Comparison of ENCODE assay signal across 8 cellular contexts in genomic region chrX:45851434-45851991, GRCh38.
A peak's percentile ranks its signal among the peaks of the same experiment; 100 is the strongest.
DNase-seq lines count a peak whose midpoint lies in the region; ATAC-seq, FAIRE-seq and TF ChIP-seq lines count a peak whose summit lies in the region.

No MANE protein-coding gene starts in this region.

- H3K9ac ChIP-seq in kidney (ENCODE audit: low read length in 2 of 2): no peak overlapping the region

- H3K27ac ChIP-seq in hepatocyte: peak overlapping the region; percentile 76
- H3K27ac ChIP-seq in gastrocnemius medialis: no peak overlapping the region
- H3K27ac ChIP-seq in kidney (ENCODE audit: low read depth in 2 of 2, low read length in 2 of 2): no peak overlapping the region

- WGBS in hepatocyte (ENCODE audit: low lambda C conversion rate, missing lambda C conversion rate): 25% methylated on average over 18 of the region's 53 CpGs

- H3K36me3 ChIP-seq in HAP-1 (replicated peaks) (peaks cover 24% of the 10 kb centered on the region), hepatocyte (replicated peaks; ENCODE audit: insufficient read depth, low read depth) (no peaks in the 10 kb centered on the region), gastrocnemius medialis (no peaks in the 10 kb centered on the region), kidney (ENCODE audit: control insufficient read depth in 1 of 2, insufficient read depth in 2 of 2, low read length in 2 of 2) (no peaks in the 10 kb centered on the region)

- in situ Hi-C loops in HAP-1 (cut with MboI; ENCODE audit: low sequenced_read_pairs) (no loop called here), gastrocnemius medialis (cut with MboI; ENCODE audit: low sequenced_read_pairs in 4 of 4) (no loop called here)

- H3K4me3 ChIP-seq in HAP-1: peak overlapping the region; percentile 72
- peak overlapping the region; percentile 72 for H3K4me3 ChIP-seq in hepatocyte
- peak overlapping the region; percentile 46 to 51 (median 48) for H3K4me3 ChIP-seq in gastrocnemius medialis
- H3K4me3 ChIP-seq in kidney (ENCODE audit: low read length in 2 of 2): no peak overlapping the region

- H2AFZ ChIP-seq in hepatocyte: peak overlapping the region; percentile 66

- peak overlapping the region; percentile 71 for H3K4me2 ChIP-seq in hepatocyte

- FAIRE-seq in RCC 7860 (lab: Jason Lieb, UNC): no peak
- no peak for FAIRE-seq in kidney (lab: Jason Lieb, UNC)

- H3K9me3 ChIP-seq in HAP-1 (no peaks in the 10 kb centered on the region), hepatocyte (ENCODE audit: low read depth) (no peaks in the 10 kb centered on the region), gastrocnemius medialis (no peaks in the 10 kb centered on the region), kidney (ENCODE audit: control insufficient read depth in 1 of 2, low read length in 2 of 2) (no peaks in the 10 kb centered on the region)

- no peaks in the 10 kb centered on the region for H3K9me2 ChIP-seq in hepatocyte (replicated peaks; ENCODE audit: insufficient read depth)

- H3K27me3 ChIP-seq in HAP-1 (ENCODE audit: low read depth) (no peaks in the 10 kb centered on the region), hepatocyte (no peaks in the 10 kb centered on the region), gastrocnemius medialis (peaks cover 3 to 8% (median 8%) of the 10 kb centered on the region in 3 donors)

- H3K79me2 ChIP-seq in hepatocyte: peaks cover 21% of the 10 kb centered on the region

- TF ChIP-seq CTCF in hepatocyte (IDR thresholded peaks at IDR 0.05; ENCODE audit: poor library complexity) (no peak), gastrocnemius medialis (IDR thresholded peaks at IDR 0.05 in 4 of 5, conservative IDR thresholded peaks at IDR 0.05 in 1 of 5) (no peak), kidney (IDR thresholded peaks at IDR 0.05; ENCODE audit: borderline replicate concordance, extremely low read depth, insufficient read depth) (no peak)

- H4K20me1 ChIP-seq in hepatocyte (ENCODE audit: insufficient read depth, poor library complexity, severe bottlenecking): no peaks in the 10 kb centered on the region

- ATAC-seq in gastrocnemius medialis: no peak
- ATAC-seq in HG03175 (IDR thresholded peaks at IDR 0.05; ENCODE audit: unreplicated experiment): no peak

- TF ChIP-seq POLR2A in gastrocnemius medialis (IDR thresholded peaks at IDR 0.05): no peak

- DNase-seq in HAP-1 (ENCODE audit: low spot score in 2 of 2): peak; percentile 88
- peak; percentile 45 for DNase-seq in RCC 7860 (ENCODE audit: low spot score)
- peak; percentile 3 to 29 (median 16) for DNase-seq in activated naive CD4-positive, alpha-beta T cell (lab: John Stamatoyannopoulos, UW)
- DNase-seq in hepatocyte (ENCODE audit: low spot score): peak; percentile 61
- DNase-seq in gastrocnemius medialis: no peak
- DNase-seq in OCI-M1 (lab: John Stamatoyannopoulos, UW): no peak
- no peak for DNase-seq in kidney

- intact Hi-C loops in gastrocnemius medialis (cut with DNase I; ENCODE audit: low total_unique reads) (loop anchor here (5.0 to 10.0 kb wide), 2 partner anchors 44 to 527 kb away; no protein-coding TSS in a partner anchor), kidney (cut with DNase I) (no loop called here)

- H3K4me1 ChIP-seq in HAP-1 (peaks cover 29% of the 10 kb centered on the region), hepatocyte (ENCODE audit: insufficient read depth) (no peaks in the 10 kb centered on the region), gastrocnemius medialis (no peaks in the 10 kb centered on the region), kidney (ENCODE audit: control insufficient read depth in 1 of 2, insufficient read depth in 1 of 2, low read depth in 1 of 2, low read length in 2 of 2) (no peaks in the 10 kb centered on the region)

Comparison
In these comparisons a context has a peak if more than half of its experiments do, and no peak if none do; other contexts are left out.
1. DNase-seq: peak in HAP-1 (2 of 2), RCC 7860 (single experiment), activated naive CD4-positive, alpha-beta T cell (4 of 4) and hepatocyte (single experiment); none in gastrocnemius medialis (0 of 2), OCI-M1 (single experiment) and kidney (single experiment).
2. H3K4me3 ChIP-seq: peak in HAP-1 (single experiment), hepatocyte (single experiment) and gastrocnemius medialis (4 of 4); none in kidney (0 of 2).